8 cellular contexts compared by ENCODE assay signal in the genomic region with DNA sequence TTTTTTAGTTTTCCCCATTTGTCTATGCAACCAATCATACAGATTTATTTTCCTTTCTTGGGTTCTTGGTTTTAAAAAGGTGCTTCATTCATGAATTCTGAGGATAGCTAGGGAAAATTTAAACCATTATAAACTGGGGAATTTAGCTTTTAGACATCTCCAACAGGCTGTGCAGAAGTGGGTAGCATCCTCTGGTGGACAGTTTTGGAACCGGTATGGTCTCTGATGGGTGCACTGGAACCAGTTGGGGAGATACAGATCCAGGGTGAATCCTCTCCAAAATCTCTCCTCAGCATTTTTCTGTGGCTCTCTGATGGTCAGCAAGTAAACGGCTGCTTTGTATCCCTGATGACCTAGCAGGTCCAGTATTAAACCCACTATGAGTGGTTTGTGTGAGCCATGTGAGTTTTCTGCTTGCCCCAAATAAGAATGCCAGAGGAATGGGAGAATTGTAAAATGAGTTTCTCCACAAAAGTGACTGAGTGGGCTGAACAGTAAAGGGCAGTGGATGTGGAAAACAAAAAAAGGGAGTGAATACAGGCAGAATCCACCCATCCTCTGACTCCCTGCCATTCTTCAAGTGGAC. TPM values are rescaled to one million over a fixed set of nuclear protein-coding genes. Genes with fewer than 3 reads are reported as not detected.
DNase-seq lines count a peak whose midpoint lies in the region; ATAC-seq and TF ChIP-seq lines count a peak whose summit lies in the region.

No MANE protein-coding gene starts in this region.

- peak; percentile 94 for TF ChIP-seq CTCF in GM12864 (IDR thresholded peaks at IDR 0.05; ENCODE audit: low read depth, low read length, missing control alignments)
- TF ChIP-seq CTCF in brain microvascular endothelial cell (IDR thresholded peaks at IDR 0.05; ENCODE audit: low read depth, low read length, missing control alignments): peak; percentile 99
- TF ChIP-seq CTCF in liver (IDR thresholded peaks at IDR 0.05; ENCODE audit: low read depth, low read length, missing input control): peak; percentile 88
- TF ChIP-seq CTCF in uterus (IDR thresholded peaks at IDR 0.05): peak; percentile 59 to 84 (median 73)

- 6% methylated on average over 2 of the region's 2 CpGs for WGBS in liver

- ATAC-seq in GM18873 (IDR thresholded peaks at IDR 0.05; ENCODE audit: low FRiP score, unreplicated experiment) (no peak), GM18519 (IDR thresholded peaks at IDR 0.05; ENCODE audit: low FRiP score, unreplicated experiment) (no peak)

- intact Hi-C loops in uterus (cut with DNase I; ENCODE audit: low total_unique reads): no loop called here

- peak; percentile 88 to 93 for TF ChIP-seq RAD21 in liver (IDR thresholded peaks at IDR 0.05)

- H3K4me1 ChIP-seq in liver (ENCODE audit: control insufficient read depth in 4 of 4, insufficient read depth in 4 of 4, low read length in 3 of 4) (peaks cover 10 to 32% (median 24%) of the 10 kb centered on the region in 4 donors), uterus (no peaks in the 10 kb centered on the region)

- in situ Hi-C loops in ACHN (cut with HindIII; ENCODE audit: low pct_ligation_motif_present, low pct_unique_long_range_greater_than_20kb, low sequenced_read_pairs): no loop called here
- in situ Hi-C loops in brain microvascular endothelial cell (cut with HindIII; ENCODE audit: low pct_ligation_motif_present, low sequenced_read_pairs): no loop called here

- DNase-seq in ACHN: peak; percentile 43
- DNase-seq in GM12864 (ENCODE audit: low read depth): no peak
- DNase-seq in NCI-H1694 (lab: John Stamatoyannopoulos, UW): peak; percentile 5
- peak; percentile 58 for DNase-seq in brain microvascular endothelial cell
- DNase-seq in uterus: peak; percentile 20 to 41

- H3K9me3 ChIP-seq in liver (ENCODE audit: control insufficient read depth in 4 of 4, low read length in 3 of 4) (no peaks in the 10 kb centered on the region), uterus (no peaks in the 10 kb centered on the region)

- H3K27me3 ChIP-seq in brain microvascular endothelial cell (replicated peaks) (no peaks in the 10 kb centered on the region), liver (ENCODE audit: control insufficient read depth in 4 of 4, insufficient read depth in 4 of 4, low read length in 3 of 4) (no peaks in the 10 kb centered on the region), uterus (no peaks in the 10 kb centered on the region)

- H3K27ac ChIP-seq in brain microvascular endothelial cell (no peak overlapping the region), liver (ENCODE audit: low read depth in 1 of 2, low read length in 2 of 2) (peak overlapping the region; percentile 79 to 91), uterus (no peak overlapping the region)

- H3K9ac ChIP-seq in liver (ENCODE audit: low read depth in 1 of 2, low read length in 2 of 2): peak overlapping the region in 1 of 2 donors; percentile 54

- no peak for TF ChIP-seq POLR2A in uterus (IDR thresholded peaks at IDR 0.05)

- H3K36me3 ChIP-seq in brain microvascular endothelial cell (replicated peaks): no peaks in the 10 kb centered on the region
- H3K36me3 ChIP-seq in liver (ENCODE audit: control insufficient read depth in 4 of 4, insufficient read depth in 3 of 4, low read depth in 1 of 4, low read length in 3 of 4): no peaks in the 10 kb centered on the region
- H3K36me3 ChIP-seq in uterus: no peaks in the 10 kb centered on the region

- no peak overlapping the region for H3K4me3 ChIP-seq in GM12864 (ENCODE audit: low read depth, low read length)
- no peak overlapping the region for H3K4me3 ChIP-seq in brain microvascular endothelial cell (ENCODE audit: low read depth, low read length)
- no peak overlapping the region for H3K4me3 ChIP-seq in liver (ENCODE audit: low read depth in 1 of 3, low read length in 3 of 3)
- H3K4me3 ChIP-seq in uterus: no peak overlapping the region

TF ChIP-seq in liver, 16 proteins besides CTCF, POLR2A, EP300 and RAD21:
- TF ChIP-seq, protein P1, sequence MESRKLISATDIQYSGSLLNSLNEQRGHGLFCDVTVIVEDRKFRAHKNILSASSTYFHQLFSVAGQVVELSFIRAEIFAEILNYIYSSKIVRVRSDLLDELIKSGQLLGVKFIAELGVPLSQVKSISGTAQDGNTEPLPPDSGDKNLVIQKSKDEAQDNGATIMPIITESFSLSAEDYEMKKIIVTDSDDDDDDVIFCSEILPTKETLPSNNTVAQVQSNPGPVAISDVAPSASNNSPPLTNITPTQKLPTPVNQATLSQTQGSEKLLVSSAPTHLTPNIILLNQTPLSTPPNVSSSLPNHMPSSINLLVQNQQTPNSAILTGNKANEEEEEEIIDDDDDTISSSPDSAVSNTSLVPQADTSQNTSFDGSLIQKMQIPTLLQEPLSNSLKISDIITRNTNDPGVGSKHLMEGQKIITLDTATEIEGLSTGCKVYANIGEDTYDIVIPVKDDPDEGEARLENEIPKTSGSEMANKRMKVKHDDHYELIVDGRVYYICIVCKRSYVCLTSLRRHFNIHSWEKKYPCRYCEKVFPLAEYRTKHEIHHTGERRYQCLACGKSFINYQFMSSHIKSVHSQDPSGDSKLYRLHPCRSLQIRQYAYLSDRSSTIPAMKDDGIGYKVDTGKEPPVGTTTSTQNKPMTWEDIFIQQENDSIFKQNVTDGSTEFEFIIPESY (IDR thresholded peaks at IDR 0.05): no peak
- TF ChIP-seq, protein P2, sequence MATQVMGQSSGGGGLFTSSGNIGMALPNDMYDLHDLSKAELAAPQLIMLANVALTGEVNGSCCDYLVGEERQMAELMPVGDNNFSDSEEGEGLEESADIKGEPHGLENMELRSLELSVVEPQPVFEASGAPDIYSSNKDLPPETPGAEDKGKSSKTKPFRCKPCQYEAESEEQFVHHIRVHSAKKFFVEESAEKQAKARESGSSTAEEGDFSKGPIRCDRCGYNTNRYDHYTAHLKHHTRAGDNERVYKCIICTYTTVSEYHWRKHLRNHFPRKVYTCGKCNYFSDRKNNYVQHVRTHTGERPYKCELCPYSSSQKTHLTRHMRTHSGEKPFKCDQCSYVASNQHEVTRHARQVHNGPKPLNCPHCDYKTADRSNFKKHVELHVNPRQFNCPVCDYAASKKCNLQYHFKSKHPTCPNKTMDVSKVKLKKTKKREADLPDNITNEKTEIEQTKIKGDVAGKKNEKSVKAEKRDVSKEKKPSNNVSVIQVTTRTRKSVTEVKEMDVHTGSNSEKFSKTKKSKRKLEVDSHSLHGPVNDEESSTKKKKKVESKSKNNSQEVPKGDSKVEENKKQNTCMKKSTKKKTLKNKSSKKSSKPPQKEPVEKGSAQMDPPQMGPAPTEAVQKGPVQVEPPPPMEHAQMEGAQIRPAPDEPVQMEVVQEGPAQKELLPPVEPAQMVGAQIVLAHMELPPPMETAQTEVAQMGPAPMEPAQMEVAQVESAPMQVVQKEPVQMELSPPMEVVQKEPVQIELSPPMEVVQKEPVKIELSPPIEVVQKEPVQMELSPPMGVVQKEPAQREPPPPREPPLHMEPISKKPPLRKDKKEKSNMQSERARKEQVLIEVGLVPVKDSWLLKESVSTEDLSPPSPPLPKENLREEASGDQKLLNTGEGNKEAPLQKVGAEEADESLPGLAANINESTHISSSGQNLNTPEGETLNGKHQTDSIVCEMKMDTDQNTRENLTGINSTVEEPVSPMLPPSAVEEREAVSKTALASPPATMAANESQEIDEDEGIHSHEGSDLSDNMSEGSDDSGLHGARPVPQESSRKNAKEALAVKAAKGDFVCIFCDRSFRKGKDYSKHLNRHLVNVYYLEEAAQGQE (IDR thresholded peaks at IDR 0.05): peak; percentile 8

RNA-seq across cellular contexts. Expression of a gene that starts 9.1 kb away (rescaled TPM):
- total RNA-seq in liver (10 to 100 TPM in 1 of 2 donors, 1 to 10 TPM in 1; 9.3 to 17.8 TPM), uterus (10 to 100 TPM in 1 of 4 donors, 1 to 10 TPM in 2, not detected in 1; 8.4 to 24.7 (median 9.1) TPM)
- 10 to 100 TPM; 15.0 to 15.6 TPM for polyA plus RNA-seq in liver

RNA-seq across cellular contexts. Expression of a gene that starts 22.5 kb away (rescaled TPM):
- total RNA-seq in liver (100 to 1,000 TPM in 1 of 2 donors, 10 to 100 TPM in 1; 53.1 to 324 TPM), uterus (10 to 100 TPM in 3 of 4 donors, under 1 TPM in 1; 0.77 to 71.1 (median 42.0) TPM)
- 100 to 1,000 TPM; 618 to 784 TPM for polyA plus RNA-seq in liver

RNA-seq across cellular contexts. Expression of a gene that starts 39.4 kb away (rescaled TPM):
- total RNA-seq in liver (10 to 100 TPM; 15.9 to 20.2 TPM), uterus (10 to 100 TPM; 32.8 to 89.0 (median 69.3) TPM)
- polyA plus RNA-seq in liver: 10 to 100 TPM; 22.4 to 24.3 TPM

Comparison
In these comparisons a context has a peak if more than half of its experiments do, and no peak if none do; other contexts are left out.
1. H3K27ac ChIP-seq: peak in liver (2 of 2); none in brain microvascular endothelial cell (single experiment) and uterus (0 of 2).
2. Peak in every context shown above with its lines, with median percentiles within 50 percentile points of each other: CTCF ChIP-seq.